Comparison of ENCODE assay signal across 33 cellular contexts in genomic region chr7:152913492-152913891, GRCh38.
"Had no signal": no experiment of that assay in that cellular context is flagged by ENCODE, and none has a peak within 500 bp of the region (broad histone marks: within the 10 kb centered on the region; RNA-seq: fewer than 3 reads in every experiment).

No MANE protein-coding gene starts in this region.

- H3K27me3 ChIP-seq: adrenal gland, ascending aorta, body of pancreas, brain microvascular endothelial cell, breast epithelium, cardiac muscle cell had no signal

- H3K27ac ChIP-seq: adrenal gland, ascending aorta, body of pancreas, brain microvascular endothelial cell, breast epithelium, cardiac muscle cell had no signal

- H3K36me3 ChIP-seq: adrenal gland, ascending aorta, brain microvascular endothelial cell, breast epithelium, cardiac muscle cell had no signal

- FAIRE-seq: astrocyte had no signal

- H3K4me1 ChIP-seq: adrenal gland, ascending aorta, breast epithelium had no signal

- DNase-seq: activated effector memory CD4-positive, alpha-beta T cell treated with anti-CD3 and anti-CD28 coated beads, Interleukin-2, amount 50 U/mL, for 16 hours; activated effector memory CD4-positive, alpha-beta T cell treated with Interleukin-2 at 50 U/mL for 16 hours; activated gamma-delta T cell; activated gamma-delta T cell treated with Interleukin-2 at 50 U/mL for 16 hours; activated naive CD4-positive, alpha-beta T cell; activated naive CD4-positive, alpha-beta T cell treated with anti-CD3 and anti-CD28 coated beads for 36 hours; activated naive CD4-positive, alpha-beta T cell treated with anti-CD3 and anti-CD28 coated beads, Interleukin-2, amount 10 ng/mL, durations not matched to agents 7 days and 5 days; activated naive CD4-positive, alpha-beta T cell treated with anti-CD3 and anti-CD28 coated beads, Interleukin-2, amount 50 U/mL, for 16 hours; activated naive CD4-positive, alpha-beta T cell treated with Interleukin-2 at 50 U/mL for 16 hours; activated naive CD8-positive, alpha-beta T cell treated with anti-CD3 and anti-CD28 coated beads for 36 hours; activated naive CD8-positive, alpha-beta T cell treated with anti-CD3 and anti-CD28 coated beads, Interleukin-2, amount 10 ng/mL, durations not matched to agents 7 days and 5 days; activated naive CD8-positive, alpha-beta T cell treated with anti-CD3 and anti-CD28 coated beads, Interleukin-2, amount 50 U/mL, for 24 hours; activated T-cell treated with anti-CD3 and anti-CD28 coated beads, Interleukin-2, amount 50 U/mL, for 1 hour; activated T-cell treated with anti-CD3 and anti-CD28 coated beads, Interleukin-2, amount 50 U/mL, for 24 hours; activated T-cell treated with anti-CD3 and anti-CD28 coated beads, Interleukin-2, amount 50 U/mL, for 4 hours; activated T-cell treated with anti-CD3 and anti-CD28 coated beads, Interleukin-2, amount 50 U/mL, for 48 hours; activated T-cell treated with anti-CD3 and anti-CD28 coated beads, Interleukin-2, amount 50 U/mL, for 72 hours; adrenal gland; amniotic stem cell; amygdala; anterior cingulate cortex; aorta; body of pancreas; brain microvascular endothelial cell; caudate nucleus; central memory CD4-positive, alpha-beta T cell; cerebellar nuclear complex had no signal

- ATAC-seq: activated naive CD4-positive, alpha-beta T cell treated with anti-CD3 and anti-CD28 coated beads, Interleukin-2, amount 50 U/mL, for 72 hours; activated naive CD8-positive, alpha-beta T cell treated with anti-CD3 and anti-CD28 coated beads, Interleukin-2, amount 50 U/mL, for 24 hours; activated T-cell treated with anti-CD3 and anti-CD28 coated beads, Interleukin-2, amount 50 U/mL, for 4 hours; activated T-cell treated with anti-CD3 and anti-CD28 coated beads, Interleukin-2, amount 50 U/mL, for 72 hours; activated T-helper 17 cell treated with anti-CD3 and anti-CD28 coated beads, Interleukin-2, amount 50 U/mL, for 72 hours; body of pancreas had no signal

- H3K4me3 ChIP-seq: adrenal gland, ascending aorta, body of pancreas, breast epithelium, cardiac muscle cell had no signal

- H3K9me3 ChIP-seq: adrenal gland, ascending aorta, body of pancreas had no signal
